ENCODE assay signal across 7 cellular contexts in the genomic region with DNA sequence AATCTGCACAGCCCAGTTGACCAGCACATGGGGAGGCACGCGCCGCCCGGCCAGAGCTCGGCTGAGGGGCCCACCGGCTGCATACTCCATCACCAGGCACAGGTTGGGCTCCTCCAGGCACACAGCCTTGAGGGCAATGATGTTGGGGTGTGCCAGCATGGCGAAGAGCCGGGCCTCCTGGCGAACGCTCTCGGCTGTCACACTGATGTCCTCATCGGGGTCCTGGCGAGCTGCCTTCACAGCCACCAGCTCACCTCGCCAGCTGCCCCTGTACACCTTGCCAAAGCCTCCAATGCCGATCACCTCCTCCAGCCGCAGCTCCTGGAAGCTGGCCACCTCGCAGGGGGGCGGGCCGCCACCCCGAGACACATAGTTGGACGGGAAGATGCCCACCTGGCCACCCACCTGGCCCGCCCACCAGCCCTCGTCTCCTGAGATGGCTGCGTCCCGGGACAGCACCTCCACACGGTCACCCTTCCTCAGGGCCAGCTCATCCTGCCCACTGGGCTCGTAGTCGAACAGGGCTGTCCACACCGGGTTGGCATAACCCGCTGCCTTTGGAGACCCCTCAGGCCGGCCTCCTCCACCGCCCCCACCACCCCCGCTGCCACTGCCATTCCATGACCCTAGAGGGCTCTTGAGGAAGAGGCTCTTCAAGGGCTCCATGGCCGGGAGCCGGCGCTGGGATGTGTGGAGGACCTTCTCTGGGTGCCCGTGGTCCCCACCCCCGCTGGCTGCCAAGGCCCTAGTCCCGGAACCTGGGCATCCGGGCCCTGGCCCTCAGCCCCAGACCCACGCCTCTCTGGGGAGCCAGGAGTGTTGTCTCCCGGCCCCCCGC. TPM values are rescaled to one million over a fixed set of nuclear protein-coding genes. Genes with fewer than 3 reads are reported as not detected.
DNase-seq lines count a peak whose midpoint lies in the region; ATAC-seq, FAIRE-seq and TF ChIP-seq lines count a peak whose summit lies in the region.
"Had no signal": no experiment of that assay in that cellular context is flagged by ENCODE, and none has a peak within 500 bp of the region (broad histone marks: within the 10 kb centered on the region; RNA-seq: fewer than 3 reads in every experiment).

No MANE protein-coding gene starts in this region.

- ATAC-seq in DND-41 (ENCODE audit: insufficient read depth, low read depth) (no peak), GM21367 (IDR thresholded peaks at IDR 0.05; ENCODE audit: unreplicated experiment) (no peak)

- H3K9me3 ChIP-seq in DND-41 (ENCODE audit: insufficient read depth, low read length, severe bottlenecking), result no peaks in the 10 kb centered on the region
- H3K9me3 ChIP-seq in kidney (ENCODE audit: control insufficient read depth in 1 of 2, low read length in 2 of 2), result no peaks in the 10 kb centered on the region

- H3K4me3 ChIP-seq in DND-41 (ENCODE audit: low read depth in 1 of 2, low read length in 2 of 2) (peak overlapping the region; percentile 82 to 99; a peak in 3 of 4 replicates), kidney (ENCODE audit: low read length in 2 of 2) (peak overlapping the region; percentile 49 to 79)

- TF ChIP-seq POLR2A in erythroblast (IDR thresholded peaks at IDR 0.05; ENCODE audit: low read length), result no peak

- H3K36me3 ChIP-seq in DND-41 (ENCODE audit: insufficient read depth, low read length) (peaks cover 65% of the 10 kb centered on the region), kidney (ENCODE audit: control insufficient read depth in 1 of 2, insufficient read depth in 2 of 2, low read length in 2 of 2) (peaks cover 4 to 11% of the 10 kb centered on the region in 2 donors)

- no peak for FAIRE-seq in kidney (lab: Jason Lieb, UNC)

- no peaks in the 10 kb centered on the region for H3K27me3 ChIP-seq in DND-41 (ENCODE audit: insufficient read depth, low read length, poor library complexity)

- H4K20me1 ChIP-seq in DND-41 (ENCODE audit: insufficient read depth, low read length), result peaks cover 35% of the 10 kb centered on the region

- intact Hi-C loops in kidney (cut with DNase I), result no loop called here

- no peak for TF ChIP-seq CTCF in DND-41 (IDR thresholded peaks at IDR 0.05; ENCODE audit: borderline replicate concordance, extremely low read depth, low read length, poor library complexity, severe bottlenecking)
- TF ChIP-seq CTCF in VCaP (conservative IDR thresholded peaks at IDR 0.05), result 0 out of 2 replicates have a peak, but pooled peaks have one; percentile 24
- no peak for TF ChIP-seq CTCF in kidney (IDR thresholded peaks at IDR 0.05; ENCODE audit: borderline replicate concordance, extremely low read depth, insufficient read depth)

- peaks cover 58% of the 10 kb centered on the region for H3K4me1 ChIP-seq in DND-41 (ENCODE audit: insufficient read depth, low read length)
- peaks cover 0 to 47% of the 10 kb centered on the region in 2 donors for H3K4me1 ChIP-seq in kidney (ENCODE audit: control insufficient read depth in 1 of 2, insufficient read depth in 1 of 2, low read depth in 1 of 2, low read length in 2 of 2)

- H3K9ac ChIP-seq in DND-41 (ENCODE audit: low read depth, low read length) (peak overlapping the region; percentile 84), kidney (ENCODE audit: low read length in 2 of 2) (peak overlapping the region; percentile 71 to 80)

- peaks cover 87% of the 10 kb centered on the region for H3K79me2 ChIP-seq in DND-41 (ENCODE audit: insufficient read depth, low read length)

- peak overlapping the region; percentile 94 for H2AFZ ChIP-seq in DND-41 (ENCODE audit: low read depth, low read length)

- DNase-seq in DND-41, result no peak
- DNase-seq in kidney, result peak; percentile 91
- DNase-seq in NAMALWA (ENCODE audit: low spot score), result no peak
- DNase-seq in erythroblast (lab: John Stamatoyannopoulos, UW), result no peak

- peak overlapping the region; percentile 86 for H3K4me2 ChIP-seq in DND-41 (ENCODE audit: insufficient read depth, low read length)

- peak overlapping the region; percentile 93 for H3K27ac ChIP-seq in DND-41 (ENCODE audit: low read length)
- peak overlapping the region; percentile 99 for H3K27ac ChIP-seq in VCaP
- H3K27ac ChIP-seq in kidney (ENCODE audit: low read depth in 2 of 2, low read length in 2 of 2), result peak overlapping the region; percentile 82 to 91

RNA-seq across cellular contexts. Expression of gene MAP3K11, which starts 0.7 kb away (rescaled TPM):
- 89.1 TPM for total RNA-seq in kidney
- 55.7 TPM for polyA plus RNA-seq in kidney (ENCODE audit: insufficient read depth, low read depth, low replicate concordance)

RNA-seq across cellular contexts. Expression of gene PCNX3, which starts 2.3 kb away (rescaled TPM):
- 44.4 TPM for total RNA-seq in kidney
- polyA plus RNA-seq in kidney (ENCODE audit: insufficient read depth, low read depth, low replicate concordance), result 13.6 TPM

RNA-seq across cellular contexts. Expression of gene KCNK7, which starts 17.7 kb away (rescaled TPM):
- total RNA-seq in kidney, result 0.25 TPM
- polyA plus RNA-seq in kidney (ENCODE audit: insufficient read depth, low read depth, low replicate concordance), result not detected
- total RNA-seq: NCI-H460 had no signal

RNA-seq across cellular contexts. Expression of gene SIPA1, which starts 24.6 kb away (rescaled TPM):
- 71.0 TPM for total RNA-seq in kidney
- 46.4 TPM for polyA plus RNA-seq in kidney (ENCODE audit: insufficient read depth, low read depth, low replicate concordance)

RNA-seq across cellular contexts. Expression of gene EHBP1L1, which starts 37.5 kb away (rescaled TPM):
- total RNA-seq in kidney, result 95.4 TPM
- polyA plus RNA-seq in kidney (ENCODE audit: insufficient read depth, low read depth, low replicate concordance), result 20.5 TPM
